ENCODE assay signal across 6 cellular contexts in the genomic region with DNA sequence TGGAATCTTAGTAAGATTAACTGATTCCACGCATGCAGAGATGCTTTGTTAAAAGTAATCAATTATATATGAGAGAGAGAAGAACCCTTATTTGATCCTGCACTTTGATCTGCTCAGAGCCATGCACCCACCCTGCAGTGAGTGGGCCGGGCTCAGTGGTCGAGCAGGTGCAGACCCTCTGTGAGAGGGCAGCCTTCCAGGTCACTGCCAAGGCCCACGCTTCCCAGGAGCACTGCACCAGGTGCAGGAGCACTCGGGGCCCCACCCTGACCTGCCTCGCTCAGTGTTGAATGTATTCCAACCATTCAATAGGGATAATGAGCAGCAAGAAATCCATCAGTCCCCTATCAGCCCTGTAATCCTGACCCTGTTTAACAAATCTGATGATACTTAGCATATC.
"Had no signal": no experiment of that assay in that cellular context is flagged by ENCODE, and none has a peak within 500 bp of the region (broad histone marks: within the 10 kb centered on the region; RNA-seq: fewer than 3 reads in every experiment).

No MANE protein-coding gene starts in this region.

- DNase-seq: IMR-90, KBM-7 had no signal

- ATAC-seq: HepG2, K562 had no signal

- FAIRE-seq: HepG2, HTR-8/SVneo, K562 had no signal

- H3K27ac ChIP-seq: HL-60 had no signal

- H3K4me3 ChIP-seq: K562 had no signal
